8 cellular contexts compared by ENCODE assay signal in genomic region chr12:107027304-107028053, GRCh38. TPM values are rescaled to one million over a fixed set of nuclear protein-coding genes. Genes with fewer than 3 reads are reported as not detected.
DNase-seq lines count a peak whose midpoint lies in the region; ATAC-seq and FAIRE-seq lines count a peak whose summit lies in the region.

No MANE protein-coding gene starts in this region.

- no peaks in the 10 kb centered on the region for H3K27me3 Mint-ChIP-seq in activated CD8-positive, alpha-beta memory T cell treated with anti-CD3 and anti-CD28 coated beads, Interleukin-2, amount 10 ng/mL, durations not matched to agents 7 days and 5 days

- H3K9me3 Mint-ChIP-seq in activated CD8-positive, alpha-beta memory T cell treated with anti-CD3 and anti-CD28 coated beads, Interleukin-2, amount 10 ng/mL, durations not matched to agents 7 days and 5 days (ENCODE audit: low read depth): no peaks in the 10 kb centered on the region

- DNase-seq in activated CD8-positive, alpha-beta memory T cell treated with anti-CD3 and anti-CD28 coated beads, Interleukin-2, amount 10 ng/mL, durations not matched to agents 7 days and 5 days: no peak
- DNase-seq in activated CD8-positive, alpha-beta memory T cell treated with anti-CD3 and anti-CD28 coated beads, Interleukin-2, amount 50 U/mL, for 48 hours: no peak
- peak; percentile 32 for DNase-seq in SHP77 treated with DMSO at 0.1 percent for 48 hours (lab: John Stamatoyannopoulos, UW)

- no peak overlapping the region for H3K4me3 Mint-ChIP-seq in activated CD8-positive, alpha-beta memory T cell treated with anti-CD3 and anti-CD28 coated beads, Interleukin-2, amount 10 ng/mL, durations not matched to agents 7 days and 5 days

- H3K36me3 ChIP-seq in muscle layer of colon (ENCODE audit: insufficient read depth, low read length): no peaks in the 10 kb centered on the region

- peak; percentile 94 for ATAC-seq in activated CD8-positive, alpha-beta memory T cell treated with anti-CD3 and anti-CD28 coated beads, Interleukin-2, amount 10 ng/mL, durations not matched to agents 7 days and 5 days
- ATAC-seq in HG02870 (IDR thresholded peaks at IDR 0.05; ENCODE audit: unreplicated experiment) (no peak), HG02970 (IDR thresholded peaks at IDR 0.05; ENCODE audit: low FRiP score, unreplicated experiment) (no peak), GM18873 (IDR thresholded peaks at IDR 0.05; ENCODE audit: low FRiP score, unreplicated experiment) (no peak)

- FAIRE-seq in endometrium (lab: Jason Lieb, UNC): peak; percentile 91

- peaks cover 12% of the 10 kb centered on the region for H3K4me1 Mint-ChIP-seq in activated CD8-positive, alpha-beta memory T cell treated with anti-CD3 and anti-CD28 coated beads, Interleukin-2, amount 10 ng/mL, durations not matched to agents 7 days and 5 days

- no peaks in the 10 kb centered on the region for H3K36me3 Mint-ChIP-seq in activated CD8-positive, alpha-beta memory T cell treated with anti-CD3 and anti-CD28 coated beads, Interleukin-2, amount 10 ng/mL, durations not matched to agents 7 days and 5 days

- H3K9ac ChIP-seq in muscle layer of colon (ENCODE audit: low read length): peak overlapping the region; percentile 21

- H3K27ac ChIP-seq in muscle layer of colon (ENCODE audit: low read depth, low read length): peak overlapping the region; percentile 65

- peaks cover 31% of the 10 kb centered on the region for H3K4me1 ChIP-seq in muscle layer of colon (ENCODE audit: insufficient read depth, low read length)

- no peaks in the 10 kb centered on the region for H3K9me3 ChIP-seq in muscle layer of colon (ENCODE audit: low read length)

- peak overlapping the region; percentile 59 for H3K27ac Mint-ChIP-seq in activated CD8-positive, alpha-beta memory T cell treated with anti-CD3 and anti-CD28 coated beads, Interleukin-2, amount 10 ng/mL, durations not matched to agents 7 days and 5 days

- CTCF ChIA-PET in activated CD8-positive, alpha-beta memory T cell treated with anti-CD3 and anti-CD28 coated beads, Interleukin-2, amount 10 ng/mL, durations not matched to agents 7 days and 5 days (lab: Charles Lee): no interaction called here

- no peak overlapping the region for H3K4me3 ChIP-seq in muscle layer of colon (ENCODE audit: low read depth in 1 of 2, low read length in 2 of 2)

- H3K27me3 ChIP-seq in muscle layer of colon (ENCODE audit: control insufficient read depth in 1 of 2, insufficient read depth in 2 of 2, low read length in 2 of 2): no peaks in the 10 kb centered on the region

RNA-seq across cellular contexts. Expression of gene MTERF2, which starts 40.5 kb away (rescaled TPM):
- 1 to 10 TPM; 5.6 to 6.9 TPM for total RNA-seq in activated CD8-positive, alpha-beta memory T cell treated with anti-CD3 and anti-CD28 coated beads, Interleukin-2, amount 10 ng/mL, durations not matched to agents 7 days and 5 days
